Comparison of ENCODE assay signal across 8 cellular contexts in the genomic region with DNA sequence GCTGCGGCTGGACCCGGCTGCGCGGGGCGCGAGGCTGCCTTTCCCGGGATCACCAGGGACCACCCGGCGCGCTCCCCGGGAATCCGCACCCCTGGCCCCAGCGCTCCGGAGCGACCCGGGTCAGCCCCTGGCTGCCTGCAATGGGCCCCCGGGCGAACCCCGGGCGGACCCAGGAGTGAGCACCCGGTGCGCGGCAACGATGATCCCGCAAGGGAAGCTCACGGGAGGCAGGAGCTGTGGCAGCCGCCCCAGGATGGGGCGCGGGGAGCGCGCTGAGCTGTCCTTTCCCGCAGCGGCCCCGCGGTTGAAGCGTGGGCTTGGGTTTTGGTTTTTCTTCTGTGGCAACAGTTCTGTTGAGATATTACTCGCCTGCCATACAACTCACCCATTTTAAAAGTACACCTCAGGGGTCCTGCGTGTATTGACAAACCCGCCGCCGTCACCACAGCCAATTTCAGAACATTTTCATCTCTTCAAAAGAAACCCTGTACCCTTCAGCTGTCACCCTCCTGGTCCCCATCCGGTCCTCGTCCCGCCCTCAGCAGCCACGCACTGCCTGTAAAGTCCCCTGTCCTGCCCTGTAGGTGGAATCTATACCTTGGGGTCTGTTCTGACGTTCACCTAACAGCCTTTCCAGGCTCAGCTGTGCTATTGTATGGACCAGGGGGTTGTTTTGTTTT. TPM values are rescaled to one million over a fixed set of nuclear protein-coding genes. Genes with fewer than 3 reads are reported as not detected.
A peak's percentile ranks its signal among the peaks of the same experiment; 100 is the strongest.
DNase-seq lines count a peak whose midpoint lies in the region; ATAC-seq lines count a peak whose summit lies in the region.

No MANE protein-coding gene starts in this region.

- peaks cover 40% of the 10 kb centered on the region for H3K27me3 Mint-ChIP-seq in activated T-helper 1 cell treated with anti-CD3 and anti-CD28 coated beads, Interleukin-12 subunit alpha, Interleukin-12 subunit beta, Interleukin-2, Interleukin-4 antibody, amounts not matched to agents 30 ng/mL and 10 ng/mL and 1 ng/mL, durations not matched to agents 14 hours and 24 hours and 36 hours (ENCODE audit: insufficient read depth)
- H3K27me3 Mint-ChIP-seq in stimulated activated naive B cell treated with anti-CD40 and anti-IgM and Interleukin-4, amounts not matched to agents 10 μg/mL and 1 μg/mL and 100 μg/mL, for 72 hours = peaks cover 26 to 35% of the 10 kb centered on the region in 2 donors

- peaks cover 45% of the 10 kb centered on the region for H3K27me3 ChIP-seq in iPS-20b (ENCODE audit: insufficient read depth, low read length)

- peaks cover 6% of the 10 kb centered on the region for H3K36me3 Mint-ChIP-seq in activated T-helper 1 cell treated with anti-CD3 and anti-CD28 coated beads, Interleukin-12 subunit alpha, Interleukin-12 subunit beta, Interleukin-2, Interleukin-4 antibody, amounts not matched to agents 30 ng/mL and 10 ng/mL and 1 ng/mL, durations not matched to agents 14 hours and 24 hours and 36 hours (ENCODE audit: low read depth)
- H3K36me3 Mint-ChIP-seq in stimulated activated naive B cell treated with anti-CD40 and anti-IgM and Interleukin-4, amounts not matched to agents 10 μg/mL and 1 μg/mL and 100 μg/mL, for 72 hours = peaks cover 9 to 13% of the 10 kb centered on the region in 2 donors

- ATAC-seq in stimulated activated naive B cell treated with anti-CD40 and anti-IgM and Interleukin-4, amounts not matched to agents 10 μg/mL and 1 μg/mL and 100 μg/mL, for 72 hours (replicated peaks) = peak; percentile 53 to 64
- no peak for ATAC-seq in GM21717 (IDR thresholded peaks at IDR 0.05; ENCODE audit: unreplicated experiment)

- no peaks in the 10 kb centered on the region for H3K4me1 ChIP-seq in iPS-20b (ENCODE audit: insufficient read depth, low read length)

- H3K4me3 Mint-ChIP-seq in activated T-helper 1 cell treated with anti-CD3 and anti-CD28 coated beads, Interleukin-12 subunit alpha, Interleukin-12 subunit beta, Interleukin-2, Interleukin-4 antibody, amounts not matched to agents 30 ng/mL and 10 ng/mL and 1 ng/mL, durations not matched to agents 14 hours and 24 hours and 36 hours = peak overlapping the region; percentile 75
- peak overlapping the region; percentile 45 to 72 for H3K4me3 Mint-ChIP-seq in stimulated activated naive B cell treated with anti-CD40 and anti-IgM and Interleukin-4, amounts not matched to agents 10 μg/mL and 1 μg/mL and 100 μg/mL, for 72 hours

- no peak overlapping the region for H3K27ac ChIP-seq in iPS-20b (ENCODE audit: low read length)

- no peak overlapping the region for H3K27ac Mint-ChIP-seq in activated T-helper 1 cell treated with anti-CD3 and anti-CD28 coated beads, Interleukin-12 subunit alpha, Interleukin-12 subunit beta, Interleukin-2, Interleukin-4 antibody, amounts not matched to agents 30 ng/mL and 10 ng/mL and 1 ng/mL, durations not matched to agents 14 hours and 24 hours and 36 hours
- H3K27ac Mint-ChIP-seq in stimulated activated naive B cell treated with anti-CD40 and anti-IgM and Interleukin-4, amounts not matched to agents 10 μg/mL and 1 μg/mL and 100 μg/mL, for 72 hours = peak overlapping the region; percentile 72

- H3K9me3 ChIP-seq in iPS-20b (ENCODE audit: insufficient read depth, low read depth, low read length) = no peaks in the 10 kb centered on the region

- H3K9me3 Mint-ChIP-seq in activated T-helper 1 cell treated with anti-CD3 and anti-CD28 coated beads, Interleukin-12 subunit alpha, Interleukin-12 subunit beta, Interleukin-2, Interleukin-4 antibody, amounts not matched to agents 30 ng/mL and 10 ng/mL and 1 ng/mL, durations not matched to agents 14 hours and 24 hours and 36 hours = no peaks in the 10 kb centered on the region
- H3K9me3 Mint-ChIP-seq in stimulated activated naive B cell treated with anti-CD40 and anti-IgM and Interleukin-4, amounts not matched to agents 10 μg/mL and 1 μg/mL and 100 μg/mL, for 72 hours = no peaks in the 10 kb centered on the region

- H3K36me3 ChIP-seq in iPS-20b (ENCODE audit: insufficient read depth, low read depth, low read length) = no peaks in the 10 kb centered on the region

- peaks cover 14% of the 10 kb centered on the region for H3K4me1 Mint-ChIP-seq in activated T-helper 1 cell treated with anti-CD3 and anti-CD28 coated beads, Interleukin-12 subunit alpha, Interleukin-12 subunit beta, Interleukin-2, Interleukin-4 antibody, amounts not matched to agents 30 ng/mL and 10 ng/mL and 1 ng/mL, durations not matched to agents 14 hours and 24 hours and 36 hours (ENCODE audit: low read depth)
- peaks cover 8 to 21% of the 10 kb centered on the region in 2 donors for H3K4me1 Mint-ChIP-seq in stimulated activated naive B cell treated with anti-CD40 and anti-IgM and Interleukin-4, amounts not matched to agents 10 μg/mL and 1 μg/mL and 100 μg/mL, for 72 hours

- DNase-seq in NCI-H146 (lab: John Stamatoyannopoulos, UW) (peak; percentile 22), NCI-H146 treated with DMSO at 0.1 percent for 48 hours (lab: John Stamatoyannopoulos, UW; ENCODE audit: unreplicated experiment) (no peak), ureter (ENCODE audit: low spot score) (no peak), midbrain (lab: John Stamatoyannopoulos, UW) (no peak)
- DNase-seq in activated T-helper 1 cell treated with anti-CD3 and anti-CD28 coated beads, Interleukin-12 subunit alpha, Interleukin-12 subunit beta, Interleukin-2, Interleukin-4 antibody, amounts not matched to agents 30 ng/mL and 10 ng/mL and 1 ng/mL, durations not matched to agents 14 hours and 24 hours and 36 hours (ENCODE audit: low spot score) = no peak
- no peak for DNase-seq in stimulated activated naive B cell treated with anti-CD40 and anti-IgM and Interleukin-4, amounts not matched to agents 10 μg/mL and 1 μg/mL and 100 μg/mL, for 72 hours

- no peak overlapping the region for H3K9ac ChIP-seq in iPS-20b (ENCODE audit: low read depth, low read length)

- peak overlapping the region; percentile 45; the same call in 1 of the 2 replicates for H3K4me3 ChIP-seq in iPS-20b (ENCODE audit: low read length)

- intact Hi-C loops in activated T-helper 1 cell treated with anti-CD3 and anti-CD28 coated beads, Interleukin-12 subunit alpha, Interleukin-12 subunit beta, Interleukin-2, Interleukin-4 antibody, amounts not matched to agents 30 ng/mL and 10 ng/mL and 1 ng/mL, durations not matched to agents 14 hours and 24 hours and 36 hours (cut with micrococcal nuclease) = no loop called here

RNA-seq across cellular contexts. Expression of gene CHMP6, which starts 12.8 kb away (rescaled TPM):
- 36.6 and 43.5 TPM in 2 replicates for total RNA-seq in activated T-helper 1 cell treated with anti-CD3 and anti-CD28 coated beads, Interleukin-12 subunit alpha, Interleukin-12 subunit beta, Interleukin-2, Interleukin-4 antibody, amounts not matched to agents 30 ng/mL and 10 ng/mL and 1 ng/mL, durations not matched to agents 14 hours and 24 hours and 36 hours
- 26.2 TPM for total RNA-seq in ureter

RNA-seq across cellular contexts. Expression of gene BAIAP2, which starts 30.5 kb away (rescaled TPM):
- 4.3 and 5.8 TPM in 2 replicates for total RNA-seq in activated T-helper 1 cell treated with anti-CD3 and anti-CD28 coated beads, Interleukin-12 subunit alpha, Interleukin-12 subunit beta, Interleukin-2, Interleukin-4 antibody, amounts not matched to agents 30 ng/mL and 10 ng/mL and 1 ng/mL, durations not matched to agents 14 hours and 24 hours and 36 hours
- 48.7 TPM for total RNA-seq in ureter
